Comparison of ENCODE assay signal across 9 cellular contexts in genomic region chr14:34053666-34054065, GRCh38.
DNase-seq lines count a peak whose midpoint lies in the region; ATAC-seq and TF ChIP-seq lines count a peak whose summit lies in the region.
"Had no signal": no experiment of that assay in that cellular context is flagged by ENCODE, and none has a peak within 500 bp of the region (broad histone marks: within the 10 kb centered on the region; RNA-seq: fewer than 3 reads in every experiment).

No MANE protein-coding gene starts in this region.

- no peaks in the 10 kb centered on the region for H3K27me3 Mint-ChIP-seq in Caco-2 (ENCODE audit: insufficient read depth, unreplicated experiment)

- H3K36me3 ChIP-seq in Caco-2 (ENCODE audit: control insufficient read depth, insufficient read depth, low read length) (no peaks in the 10 kb centered on the region), RWPE2 (ENCODE audit: low read depth) (no peaks in the 10 kb centered on the region)
- no peaks in the 10 kb centered on the region for H3K36me3 ChIP-seq in effector memory CD4-positive, alpha-beta T cell (ENCODE audit: control insufficient read depth, insufficient read depth, low read length)

- peak overlapping the region; percentile 58 for H3K27ac ChIP-seq in RWPE2 (ENCODE audit: poor library complexity, severe bottlenecking)
- no peak overlapping the region for H3K27ac ChIP-seq in effector memory CD4-positive, alpha-beta T cell (ENCODE audit: insufficient read depth, low read length, poor library complexity, severe bottlenecking)

- BruUV-seq in Caco-2 (replicated peaks; lab: Mats Ljungman, UMichigan) = no TSS peak

- no peak overlapping the region for H3K4me3 ChIP-seq in Caco-2 (ENCODE audit: low read depth, low read length)
- no peak overlapping the region for H3K4me3 ChIP-seq in RWPE2 (ENCODE audit: severe bottlenecking)
- H3K4me3 ChIP-seq in effector memory CD4-positive, alpha-beta T cell (ENCODE audit: insufficient read depth, low read depth, low read length, poor library complexity, severe bottlenecking) = no peak overlapping the region

- TF ChIP-seq CTCF in Caco-2 (IDR thresholded peaks at IDR 0.05; ENCODE audit: insufficient read depth in 1 of 2, low read depth in 1 of 2, low read length in 1 of 2, severe bottlenecking in 1 of 2, unreplicated experiment in 1 of 2) (no peak), RWPE2 (IDR thresholded peaks at IDR 0.05; ENCODE audit: poor library complexity, severe bottlenecking) (no peak), omental fat pad (IDR thresholded peaks at IDR 0.05) (no peak)

- H3K27me3 ChIP-seq in Caco-2 (replicated peaks; ENCODE audit: control insufficient read depth, insufficient read depth, low read length) (no peaks in the 10 kb centered on the region), RWPE2 (ENCODE audit: insufficient read depth, poor library complexity, severe bottlenecking) (no peaks in the 10 kb centered on the region)
- no peaks in the 10 kb centered on the region for H3K27me3 ChIP-seq in effector memory CD4-positive, alpha-beta T cell (replicated peaks; ENCODE audit: control insufficient read depth, insufficient read depth, low read length, poor library complexity, severe bottlenecking)

- H3K4me3 Mint-ChIP-seq in Caco-2 (ENCODE audit: unreplicated experiment) = no peak overlapping the region

- intact Hi-C loops in Caco-2 (cut with micrococcal nuclease; ENCODE audit: unreplicated experiment) (no loop called here), Right ventricle myocardium superior (cut with DNase I) (loop anchor here (10.0 kb wide), 1 partner anchor 109 kb away; no protein-coding TSS in a partner anchor)

- peaks cover 35% of the 10 kb centered on the region for H3K4me1 ChIP-seq in Caco-2
- peaks cover 29% of the 10 kb centered on the region for H3K4me1 ChIP-seq in RWPE2 (ENCODE audit: insufficient read depth, poor library complexity, severe bottlenecking)
- H3K4me1 ChIP-seq in effector memory CD4-positive, alpha-beta T cell (ENCODE audit: control insufficient read depth, insufficient read depth, low read length, poor library complexity, severe bottlenecking) = peaks cover 8% of the 10 kb centered on the region

- H3K9me3 Mint-ChIP-seq in Caco-2 (ENCODE audit: unreplicated experiment) = peaks cover 11% of the 10 kb centered on the region

- ATAC-seq in RWPE2 (ENCODE audit: low read depth) (no peak), Right ventricle myocardium superior (ENCODE audit: poor library complexity) (peak; percentile 88), omental fat pad (ENCODE audit: low FRiP score) (peak; percentile 82), HG02970 (IDR thresholded peaks at IDR 0.05; ENCODE audit: low FRiP score, unreplicated experiment) (no peak)

- CTCF ChIA-PET in Caco-2 (lab: Charles Lee) = interaction anchor here (1.1 kb wide), 1 partner anchor 28 kb away, joined by 3 read pairs; no protein-coding TSS in a partner anchor

- POLR2A ChIA-PET in Caco-2 (lab: Charles Lee) = no interaction called here

- H3K36me3 Mint-ChIP-seq in Caco-2 (ENCODE audit: insufficient read depth, unreplicated experiment) = peaks cover 4% of the 10 kb centered on the region

- H3K9me3 ChIP-seq in Caco-2 (no peaks in the 10 kb centered on the region), RWPE2 (ENCODE audit: severe bottlenecking) (no peaks in the 10 kb centered on the region)
- H3K9me3 ChIP-seq in effector memory CD4-positive, alpha-beta T cell (ENCODE audit: control insufficient read depth, low read length) = no peaks in the 10 kb centered on the region

- H3K27ac Mint-ChIP-seq in Caco-2 (ENCODE audit: unreplicated experiment) = peak overlapping the region; percentile 42

- DNase-seq in Caco-2 (no peak), RWPE2 (ENCODE audit: low spot score) (no peak), Right ventricle myocardium superior (peak; percentile 66), omental fat pad (ENCODE audit: low spot score) (no peak), DMS153 (lab: John Stamatoyannopoulos, UW) (no peak)
- DNase-seq in effector memory CD4-positive, alpha-beta T cell = no peak
- no peak for DNase-seq in activated CD8-positive, alpha-beta memory T cell treated with anti-CD3 and anti-CD28 coated beads, Interleukin-2, amount 50 U/mL, for 4 hours
- DNase-seq: activated T-cell treated with anti-CD3 and anti-CD28 coated beads, Interleukin-2, amount 50 U/mL, for 1 hour had no signal

- peaks cover 48% of the 10 kb centered on the region for H3K4me1 Mint-ChIP-seq in Caco-2 (ENCODE audit: low read depth, unreplicated experiment)

Comparison
In these comparisons a context has a peak if more than half of its experiments do, and no peak if none do; other contexts are left out.
1. ATAC-seq: peak in Right ventricle myocardium superior (single experiment) and omental fat pad (single experiment); none in RWPE2 (single experiment) and HG02970 (single experiment).